Comparison of ENCODE assay signal across 15 cellular contexts in genomic region chr2:152814475-152815030, GRCh38.
DNase-seq lines count a peak whose midpoint lies in the region; ATAC-seq and TF ChIP-seq lines count a peak whose summit lies in the region.
"Had no signal": no experiment of that assay in that cellular context is flagged by ENCODE, and none has a peak within 500 bp of the region (broad histone marks: within the 10 kb centered on the region; RNA-seq: fewer than 3 reads in every experiment).

No MANE protein-coding gene starts in this region.

- WGBS in transverse colon (ENCODE audit: low coverage in 1 of 2), 2 donors: 51 to 61% methylated on average over 2 to 5 of the region's 5 CpGs

- no peak overlapping the region for H3K4me3 ChIP-seq in breast epithelium
- H3K4me3 ChIP-seq in RWPE2 (ENCODE audit: severe bottlenecking): no peak overlapping the region
- no peak overlapping the region for H3K4me3 ChIP-seq in fibroblast of villous mesenchyme (ENCODE audit: low read depth, low read length)
- H3K4me3 ChIP-seq in transverse colon: no peak overlapping the region
- H3K4me3 ChIP-seq: SJSA1 had no signal

- in situ Hi-C loops in transverse colon (cut with MboI; ENCODE audit: low pct_ligation_motif_present in 1 of 4, low pct_unique_long_range_greater_than_20kb in 1 of 4, low sequenced_read_pairs in 3 of 4): no loop called here

- H3K36me3 Mint-ChIP-seq in MCF 10A (ENCODE audit: insufficient read depth, unreplicated experiment): peaks cover 6% of the 10 kb centered on the region
- peaks cover 8 to 11% of the 10 kb centered on the region in 2 donors for H3K36me3 Mint-ChIP-seq in activated naive CD4-positive, alpha-beta T cell treated with anti-CD3 and anti-CD28 coated beads, Interleukin-2, amount 50 U/mL, for 72 hours

- no peak overlapping the region for H3K27ac ChIP-seq in breast epithelium
- H3K27ac ChIP-seq in RWPE2 (ENCODE audit: poor library complexity, severe bottlenecking): no peak overlapping the region
- H3K27ac ChIP-seq in transverse colon: no peak overlapping the region
- H3K27ac ChIP-seq: 22Rv1, SJSA1 had no signal

- H3K27ac Mint-ChIP-seq in MCF 10A (ENCODE audit: low read depth, unreplicated experiment): no peak overlapping the region
- no peak overlapping the region for H3K27ac Mint-ChIP-seq in activated naive CD4-positive, alpha-beta T cell treated with anti-CD3 and anti-CD28 coated beads, Interleukin-2, amount 50 U/mL, for 72 hours
- H3K27ac Mint-ChIP-seq: CD4-positive, alpha-beta memory T cell had no signal

- peaks cover 7% of the 10 kb centered on the region for H3K4me1 Mint-ChIP-seq in MCF 10A (ENCODE audit: insufficient read depth, unreplicated experiment)
- H3K4me1 Mint-ChIP-seq: CD4-positive, alpha-beta memory T cell had no signal

- peak; percentile 4 for DNase-seq in MCF 10A (ENCODE audit: unreplicated experiment)
- DNase-seq in breast epithelium (ENCODE audit: low spot score in 2 of 2): no peak
- DNase-seq in RWPE2 (ENCODE audit: low spot score): no peak
- DNase-seq in fibroblast of villous mesenchyme (ENCODE audit: low read depth): peak; percentile 3
- peak; percentile 22 for DNase-seq in transverse colon
- DNase-seq in GM19238 (ENCODE audit: insufficient read length, low spot score): no peak
- DNase-seq in activated naive CD4-positive, alpha-beta T cell treated with anti-CD3 and anti-CD28 coated beads, Interleukin-2, amount 50 U/mL, for 72 hours (ENCODE audit: low spot score in 2 of 2): no peak
- DNase-seq: CD4-positive, alpha-beta memory T cell; KBM-7; NCI-H1048; NCI-H2227 treated with DMSO at 0.1 percent for 48 hours; NCI-H526 had no signal

- H3K4me3 Mint-ChIP-seq in MCF 10A (ENCODE audit: unreplicated experiment): no peak overlapping the region

- intact Hi-C loops in MCF 10A (cut with micrococcal nuclease) (no loop called here), breast epithelium (cut with DNase I; ENCODE audit: low total_unique reads) (no loop called here), transverse colon (cut with DNase I; ENCODE audit: low total_unique reads) (no loop called here)

- no peaks in the 10 kb centered on the region for H3K36me3 ChIP-seq in breast epithelium
- no peaks in the 10 kb centered on the region for H3K36me3 ChIP-seq in RWPE2 (ENCODE audit: low read depth)
- H3K36me3 ChIP-seq in transverse colon: no peaks in the 10 kb centered on the region
- H3K36me3 ChIP-seq: SJSA1 had no signal

- BruUV-seq in MCF 10A (replicated peaks; lab: Mats Ljungman, UMichigan): no TSS peak

- ATAC-seq in RWPE2 (ENCODE audit: low read depth) (peak; percentile 57), GM21786 (IDR thresholded peaks at IDR 0.05; ENCODE audit: unreplicated experiment) (no peak)
- ATAC-seq in activated naive CD4-positive, alpha-beta T cell treated with anti-CD3 and anti-CD28 coated beads, Interleukin-2, amount 50 U/mL, for 72 hours: no peak

- H3K4me1 ChIP-seq in breast epithelium: no peaks in the 10 kb centered on the region
- no peaks in the 10 kb centered on the region for H3K4me1 ChIP-seq in RWPE2 (ENCODE audit: insufficient read depth, poor library complexity, severe bottlenecking)
- H3K4me1 ChIP-seq in transverse colon: peaks cover 0 to 15% (median 0%) of the 10 kb centered on the region in 4 donors
- H3K4me1 ChIP-seq: SJSA1 had no signal

- TF ChIP-seq CTCF in MCF 10A (IDR thresholded peaks at IDR 0.05; ENCODE audit: unreplicated experiment) (no peak), breast epithelium (IDR thresholded peaks at IDR 0.05) (no peak), RWPE2 (IDR thresholded peaks at IDR 0.05; ENCODE audit: poor library complexity, severe bottlenecking) (no peak), fibroblast of villous mesenchyme (IDR thresholded peaks at IDR 0.05; ENCODE audit: insufficient read depth, low read depth, low read length) (no peak), transverse colon (IDR thresholded peaks at IDR 0.05) (no peak)

- CTCF ChIA-PET in MCF 10A (lab: Yijun Ruan, JAX): interaction anchor here (0.7 to 1.6 kb wide), 2 partner anchors 169 to 665 kb away, joined by 3 to 4 read pairs; no protein-coding TSS in a partner anchor

- TF ChIP-seq EP300 in transverse colon (IDR thresholded peaks at IDR 0.05; ENCODE audit: low read depth): no peak

- peaks cover 8% of the 10 kb centered on the region for H3K9me3 Mint-ChIP-seq in MCF 10A (ENCODE audit: unreplicated experiment)
- H3K9me3 Mint-ChIP-seq in activated naive CD4-positive, alpha-beta T cell treated with anti-CD3 and anti-CD28 coated beads, Interleukin-2, amount 50 U/mL, for 72 hours: peaks cover 11 to 12% of the 10 kb centered on the region in 2 donors

- TF ChIP-seq POLR2A in breast epithelium (IDR thresholded peaks at IDR 0.05) (no peak), transverse colon (IDR thresholded peaks at IDR 0.05) (no peak)

- no peaks in the 10 kb centered on the region for H3K27me3 Mint-ChIP-seq in MCF 10A (ENCODE audit: insufficient read depth, unreplicated experiment)

- POLR2A ChIA-PET in MCF 10A (lab: Yijun Ruan, JAX): no interaction called here

- H3K9me3 ChIP-seq in breast epithelium (peaks cover 11 to 21% of the 10 kb centered on the region in 2 donors), RWPE2 (ENCODE audit: severe bottlenecking) (peaks cover 4% of the 10 kb centered on the region), transverse colon (peaks cover 4 to 10% of the 10 kb centered on the region in 2 donors)
- H3K9me3 ChIP-seq: SJSA1 had no signal

- H3K27me3 ChIP-seq in breast epithelium (no peaks in the 10 kb centered on the region), RWPE2 (ENCODE audit: insufficient read depth, poor library complexity, severe bottlenecking) (no peaks in the 10 kb centered on the region), transverse colon (no peaks in the 10 kb centered on the region)
- H3K27me3 ChIP-seq: SJSA1 had no signal

Comparison
In these comparisons a context has a peak if more than half of its experiments do, and no peak if none do; other contexts are left out.
1. DNase-seq: peak in MCF 10A (single experiment), fibroblast of villous mesenchyme (single experiment) and transverse colon (single experiment); none in breast epithelium (0 of 2), RWPE2 (single experiment), GM19238 (single experiment) and activated naive CD4-positive, alpha-beta T cell treated with anti-CD3 and anti-CD28 coated beads, Interleukin-2, amount 50 U/mL, for 72 hours (0 of 2).